Comparison of ENCODE assay signal across 8 cellular contexts in genomic region chr15:75171408-75171807, GRCh38. TPM values are rescaled to one million over a fixed set of nuclear protein-coding genes. Genes with fewer than 3 reads are reported as not detected.
DNase-seq lines count a peak whose midpoint lies in the region; ATAC-seq and TF ChIP-seq lines count a peak whose summit lies in the region.

No MANE protein-coding gene starts in this region.

- no peaks in the 10 kb centered on the region for H3K9me3 ChIP-seq in PC-3 (ENCODE audit: low read length)

- H3K27me3 ChIP-seq in PC-3 (ENCODE audit: low read length), result no peaks in the 10 kb centered on the region

- H2AFZ ChIP-seq in PC-3 (ENCODE audit: low read length), result no peak overlapping the region

- H3K79me2 ChIP-seq in PC-3 (ENCODE audit: low read length), result no peaks in the 10 kb centered on the region

- H3F3A ChIP-seq in PC-3 (ENCODE audit: low read length, unreplicated experiment), result peaks cover 4% of the 10 kb centered on the region

- TF ChIP-seq CTCF in PC-3 (conservative IDR thresholded peaks at IDR 0.05; ENCODE audit: low read depth, low read length) (no peak), cardiac fibroblast (IDR thresholded peaks at IDR 0.05; ENCODE audit: low read depth, low read length) (no peak)

- peak; percentile 27 to 28 for ATAC-seq in activated CD4-positive, CD25-positive, alpha-beta regulatory T cell treated with anti-CD3 and anti-CD28 coated beads, Interleukin-2, amount 50 U/mL, for 24 hours
- ATAC-seq in PC-3, result peak; percentile 91
- no peak for ATAC-seq in HG02852 (IDR thresholded peaks at IDR 0.05; ENCODE audit: unreplicated experiment)
- ATAC-seq in GM19328 (IDR thresholded peaks at IDR 0.05; ENCODE audit: unreplicated experiment), result no peak

- CTCF ChIA-PET in PC-3 (lab: Charles Lee), result no interaction called here

- no peak for DNase-seq in activated CD4-positive, CD25-positive, alpha-beta regulatory T cell (lab: John Stamatoyannopoulos, UW)
- peak; percentile 93 for DNase-seq in PC-3
- DNase-seq in cardiac fibroblast (ENCODE audit: low read depth in 2 of 2), result peak; percentile 53 to 82
- peak; percentile 49 for DNase-seq in stimulated activated CD8-positive, alpha-beta memory T cell treated with anti-CD3 and anti-CD28 coated beads, Interleukin-4, amount 100 ng/mL, for 48 hours
- DNase-seq in effector CD4-positive, alpha-beta T cell, result no peak

- BruUV-seq in PC-3 (replicated peaks; lab: Mats Ljungman, UMichigan), result no TSS peak

- POLR2A ChIA-PET in PC-3 (lab: Charles Lee; ENCODE audit: unreplicated experiment), result no interaction called here

- peak overlapping the region; percentile 68 for H3K9ac ChIP-seq in PC-3 (ENCODE audit: low read length)

- H3K4me1 ChIP-seq in PC-3 (ENCODE audit: insufficient read depth, low read length), result peaks cover 65% of the 10 kb centered on the region

- no peaks in the 10 kb centered on the region for H3K9me2 ChIP-seq in PC-3 (replicated peaks; ENCODE audit: low read length)

- H3K36me3 ChIP-seq in PC-3 (ENCODE audit: low read depth, low read length), result no peaks in the 10 kb centered on the region

- peak overlapping the region; percentile 95 for H3K27ac ChIP-seq in PC-3 (ENCODE audit: low read length)

- H3K4me2 ChIP-seq in PC-3 (ENCODE audit: low read length), result peak overlapping the region; percentile 68

- no peaks in the 10 kb centered on the region for H4K20me1 ChIP-seq in PC-3 (ENCODE audit: low read length)

- peak overlapping the region; percentile 27; the same call in 1 of the 2 replicates for H3K4me3 ChIP-seq in PC-3 (ENCODE audit: low read length)
- H3K4me3 ChIP-seq in cardiac fibroblast (replicated peaks in 1 of 2; ENCODE audit: low read depth in 2 of 2, low read length in 2 of 2), result no peak overlapping the region

- intact Hi-C loops in PC-3 (cut with micrococcal nuclease), result loop anchor here (2.0 kb wide), 2 partner anchors 29 to 49 kb away; partner anchors contain the start of gene C15orf39

RNA-seq across cellular contexts. Expression of gene C15orf39, which starts 30.3 kb away (rescaled TPM):
- total RNA-seq in PC-3 (2014; rRNA removed), result 23.8 and 31.0 TPM in 2 replicates

Comparison
In these comparisons a context has a peak if more than half of its experiments do, and no peak if none do; other contexts are left out.
1. ATAC-seq: peak in activated CD4-positive, CD25-positive, alpha-beta regulatory T cell treated with anti-CD3 and anti-CD28 coated beads, Interleukin-2, amount 50 U/mL, for 24 hours (2 of 2) and PC-3 (single experiment); none in HG02852 (single experiment) and GM19328 (single experiment).
2. DNase-seq: peak in PC-3 (single experiment), cardiac fibroblast (2 of 2) and stimulated activated CD8-positive, alpha-beta memory T cell treated with anti-CD3 and anti-CD28 coated beads, Interleukin-4, amount 100 ng/mL, for 48 hours (single experiment); none in activated CD4-positive, CD25-positive, alpha-beta regulatory T cell (0 of 4) and effector CD4-positive, alpha-beta T cell (single experiment).